In genomic region chr3:11405323-11405722, GRCh38 we compare ENCODE assay signal across 7 cellular contexts.
"Had no signal": no experiment of that assay in that cellular context is flagged by ENCODE, and none has a peak within 500 bp of the region (broad histone marks: within the 10 kb centered on the region; RNA-seq: fewer than 3 reads in every experiment).

No MANE protein-coding gene starts in this region.

- H3K27ac ChIP-seq: HL-60, KMS-11 had no signal

- H3K4me3 Mint-ChIP-seq: IgD-negative memory B cell had no signal

- H3K27me3 Mint-ChIP-seq: IgD-negative memory B cell had no signal

- FAIRE-seq: HTR-8/SVneo had no signal

- DNase-seq: Karpas-422, KBM-7, KG1 had no signal

- H3K4me2 ChIP-seq: KMS-11 had no signal

- H3K9ac ChIP-seq: KMS-11 had no signal
